ENCODE assay signal across 24 cellular contexts in the genomic region with DNA sequence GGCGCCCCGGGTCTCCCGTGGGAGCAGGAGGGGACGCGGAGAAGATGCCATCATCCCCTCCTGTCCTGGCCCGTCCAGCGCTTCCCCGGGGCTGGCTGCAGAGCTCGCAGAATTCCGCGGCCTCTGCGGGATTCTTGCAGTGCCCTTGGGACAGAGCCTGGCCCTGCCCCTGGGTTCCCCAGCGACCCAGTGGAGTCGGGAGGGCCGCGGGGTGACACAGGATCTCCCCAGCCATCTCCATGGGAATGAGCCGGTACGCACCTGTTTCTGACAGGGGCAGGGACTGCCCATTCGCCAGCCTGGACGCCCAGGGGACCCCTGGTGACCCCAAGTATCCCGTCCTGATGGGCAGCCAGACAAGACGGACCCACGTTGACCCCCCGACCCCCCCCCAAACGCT. TPM values are rescaled to one million over a fixed set of nuclear protein-coding genes. Genes with fewer than 3 reads are reported as not detected.
"Had no signal": no experiment of that assay in that cellular context is flagged by ENCODE, and none has a peak within 500 bp of the region (broad histone marks: within the 10 kb centered on the region; RNA-seq: fewer than 3 reads in every experiment).

No MANE protein-coding gene starts in this region.

- H2AFZ ChIP-seq: parathyroid adenoma had no signal

- DNase-seq: nephron progenitor cell; occipital lobe; psoas muscle; right cardiac atrium; right lobe of liver; sigmoid colon; small intestine; stimulated activated CD4-positive, alpha-beta T cell treated with anti-CD3 and anti-CD28 coated beads, Interleukin-15, amount 100 ng/mL, for 24 hours; stimulated activated CD4-positive, alpha-beta T cell treated with anti-CD3 and anti-CD28 coated beads, Interleukin-2, amount 100 ng/mL, for 24 hours; stimulated activated CD4-positive, alpha-beta T cell treated with anti-CD3 and anti-CD28 coated beads, Interleukin-2, amount 100 ng/mL, for 48 hours; stimulated activated CD4-positive, alpha-beta T cell treated with anti-CD3 and anti-CD28 coated beads, Interleukin-4, amount 100 ng/mL, for 24 hours; stimulated activated naive B cell treated with anti-CD40 and anti-IgM and Interleukin-4, amounts not matched to agents 10 μg/mL and 1 μg/mL and 100 μg/mL, for 72 hours; stimulated activated naive CD4-positive, alpha-beta T cell treated with Interleukin-2 at 50 U/mL for 16 hours; stomach; thyroid gland; trophoblast cell had no signal

- H3K27ac ChIP-seq: ovary, parathyroid adenoma, psoas muscle, right lobe of liver, sigmoid colon, stomach, thoracic aorta, thyroid gland, tibial nerve, upper lobe of left lung, vagina had no signal

- ATAC-seq: natural killer cell treated with Interleukin-12 subunit alpha and Interleukin-12 subunit beta and Interleukin-15 and Interleukin-18, amount 100 ng/mL, for 72 hours; psoas muscle; right cardiac atrium; stimulated activated effector memory CD8-positive, alpha-beta T cell treated with anti-CD3 and anti-CD28 coated beads, Interleukin-12 subunit alpha, Interleukin-12 subunit beta, amount 100 ng/mL, for 72 hours; stimulated activated naive B cell treated with anti-CD40 and anti-IgM and Interleukin-4, amounts not matched to agents 10 μg/mL and 1 μg/mL and 100 μg/mL, for 72 hours had no signal

- H3K27me3 ChIP-seq: ovary, sigmoid colon, stomach, thyroid gland, tibial nerve, upper lobe of left lung, vagina had no signal

- H3K9me3 ChIP-seq: ovary, psoas muscle, right lobe of liver, sigmoid colon, stomach, thoracic aorta, thyroid gland, tibial nerve, upper lobe of left lung, vagina had no signal

- H3K4me3 ChIP-seq: ovary, psoas muscle, right lobe of liver, sigmoid colon, stomach, thoracic aorta, thyroid gland, tibial nerve, upper lobe of left lung, vagina had no signal

- H3K79me2 ChIP-seq: parathyroid adenoma had no signal

- H3K9ac ChIP-seq: parathyroid adenoma had no signal

- H3K36me3 ChIP-seq: ovary, right lobe of liver, sigmoid colon, stomach, thoracic aorta, thyroid gland, tibial nerve, upper lobe of left lung, vagina had no signal

- H3K4me1 ChIP-seq: parathyroid adenoma, psoas muscle, right lobe of liver, sigmoid colon, stomach, thyroid gland, tibial nerve, vagina had no signal

RNA-seq across cellular contexts. Expression of a gene that starts 0.5 kb away (rescaled TPM):
- polyA plus RNA-seq: psoas muscle, small intestine had no signal
